ENCODE assay signal across 11 cellular contexts in the genomic region with DNA sequence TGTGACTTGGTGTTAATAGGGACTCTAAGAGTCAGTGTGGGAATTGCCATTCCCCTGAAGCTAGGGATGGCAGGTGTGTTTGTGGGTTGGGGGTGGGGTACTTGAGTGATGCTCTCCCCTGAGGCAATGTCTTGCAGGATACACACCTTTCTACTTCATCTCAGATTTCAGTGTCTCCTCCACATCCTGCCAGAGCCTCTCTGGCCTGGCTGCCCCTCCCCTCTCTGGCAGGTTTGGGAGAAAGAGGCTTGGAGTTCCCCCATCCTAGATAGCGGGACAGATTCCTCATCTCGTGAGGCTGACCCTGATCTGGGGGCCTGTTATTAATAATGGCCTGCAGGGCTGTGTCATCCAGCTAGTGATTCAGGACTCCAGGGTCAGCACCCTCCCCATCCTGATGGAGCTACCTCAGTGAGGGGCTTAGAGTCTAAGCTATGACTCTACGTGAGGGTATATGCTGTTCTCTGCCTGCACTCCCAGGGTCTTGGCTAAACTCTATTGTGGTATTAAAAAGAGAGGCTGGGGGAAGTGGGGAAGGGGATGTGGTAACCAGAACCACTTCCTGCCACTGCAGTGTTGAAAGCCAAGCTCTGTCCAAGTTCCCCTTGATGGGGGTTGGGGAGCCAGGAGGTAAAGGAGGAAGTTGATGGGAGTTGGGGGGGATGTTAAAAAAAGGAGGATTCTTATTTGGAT. TPM values are rescaled to one million over a fixed set of nuclear protein-coding genes. Genes with fewer than 3 reads are reported as not detected.
DNase-seq lines count a peak whose midpoint lies in the region; TF ChIP-seq lines count a peak whose summit lies in the region.
"Had no signal": no experiment of that assay in that cellular context is flagged by ENCODE, and none has a peak within 500 bp of the region (broad histone marks: within the 10 kb centered on the region; RNA-seq: fewer than 3 reads in every experiment).

No MANE protein-coding gene starts in this region.

- H3K9me3 ChIP-seq in effector memory CD4-positive, alpha-beta T cell (ENCODE audit: control insufficient read depth, low read length) = no peaks in the 10 kb centered on the region
- H3K9me3 ChIP-seq in sigmoid colon = no peaks in the 10 kb centered on the region
- H3K9me3 ChIP-seq: SK-N-SH, tibial nerve had no signal

- WGBS in sigmoid colon, 2 donors = 11 to 32% methylated on average over 3 of the region's 3 CpGs

- H3K4me3 ChIP-seq in effector memory CD4-positive, alpha-beta T cell (ENCODE audit: insufficient read depth, low read depth, low read length, poor library complexity, severe bottlenecking) = peak overlapping the region; percentile 47
- no peak overlapping the region for H3K4me3 ChIP-seq in sigmoid colon
- H3K4me3 ChIP-seq: tibial nerve had no signal

- peaks cover 61% of the 10 kb centered on the region for H3K4me1 ChIP-seq in effector memory CD4-positive, alpha-beta T cell (ENCODE audit: control insufficient read depth, insufficient read depth, low read length, poor library complexity, severe bottlenecking)
- no peaks in the 10 kb centered on the region for H3K4me1 ChIP-seq in sigmoid colon

- no peaks in the 10 kb centered on the region for H3K27me3 ChIP-seq in effector memory CD4-positive, alpha-beta T cell (replicated peaks; ENCODE audit: control insufficient read depth, insufficient read depth, low read length, poor library complexity, severe bottlenecking)
- H3K27me3 ChIP-seq in sigmoid colon = peaks cover 0 to 75% (median 13%) of the 10 kb centered on the region in 3 donors

- no peak for TF ChIP-seq EP300 in sigmoid colon (IDR thresholded peaks at IDR 0.05)

- peak overlapping the region; percentile 52 for H3K27ac ChIP-seq in effector memory CD4-positive, alpha-beta T cell (ENCODE audit: insufficient read depth, low read length, poor library complexity, severe bottlenecking)
- no peak overlapping the region for H3K27ac ChIP-seq in sigmoid colon
- H3K27ac ChIP-seq: tibial nerve had no signal

- no peak for TF ChIP-seq POLR2A in sigmoid colon (IDR thresholded peaks at IDR 0.05)

- no peaks in the 10 kb centered on the region for H3K36me3 ChIP-seq in effector memory CD4-positive, alpha-beta T cell (ENCODE audit: control insufficient read depth, insufficient read depth, low read length)
- H3K36me3 ChIP-seq in sigmoid colon = no peaks in the 10 kb centered on the region
- H3K36me3 ChIP-seq: tibial nerve had no signal

- intact Hi-C loops in sigmoid colon (cut with DNase I) = no loop called here

- TF ChIP-seq CTCF in sigmoid colon (IDR thresholded peaks at IDR 0.05) = no peak

- DNase-seq in NCI-H748 (lab: John Stamatoyannopoulos, UW; ENCODE audit: unreplicated experiment) = peak; percentile 2
- no peak for DNase-seq in NCI-H748 treated with DMSO at 0.1 percent for 48 hours (lab: John Stamatoyannopoulos, UW)
- DNase-seq in NCI-H69 (lab: John Stamatoyannopoulos, UW) = peak; percentile 79
- DNase-seq in effector memory CD4-positive, alpha-beta T cell = peak in 1 of 3 donors; percentile 17
- DNase-seq in sigmoid colon = peak; percentile 77
- DNase-seq in LoVo (ENCODE audit: low spot score) = no peak
- DNase-seq in effector CD8-positive, alpha-beta T cell (lab: John Stamatoyannopoulos, UW) = no peak
- DNase-seq in stimulated activated CD4-positive, alpha-beta T cell treated with anti-CD3 and anti-CD28 coated beads, Interleukin-4, amount 100 ng/mL, for 24 hours = no peak
- DNase-seq: SK-N-SH had no signal

RNA-seq across cellular contexts. Expression of gene MMP9, which starts 3.7 kb away (rescaled TPM):
- under 1 TPM in 1 of 4 donors, not detected in 3; 0.27 TPM for total RNA-seq in sigmoid colon
- 10 to 100 TPM in 1 of 3 donors, 1 to 10 TPM in 1, under 1 TPM in 1; 0.60 to 27.1 (median 2.5) TPM for polyA plus RNA-seq in sigmoid colon
- polyA plus RNA-seq: AG04450 had no signal

RNA-seq across cellular contexts. Expression of gene SLC12A5, which starts 24.1 kb away (rescaled TPM):
- under 1 TPM in 1 of 4 donors, not detected in 3; 0.14 TPM for total RNA-seq in sigmoid colon
- polyA plus RNA-seq in sigmoid colon = 1 to 10 TPM in 1 of 3 donors, not detected in 2; 1.4 TPM

RNA-seq across cellular contexts. Expression of gene ZNF335, which starts 33.0 kb away (rescaled TPM):
- total RNA-seq in sigmoid colon = 10 to 100 TPM; 12.0 to 24.4 (median 14.9) TPM
- 10 to 100 TPM in 1 of 3 donors, 1 to 10 TPM in 2; 5.4 to 17.1 (median 5.5) TPM for polyA plus RNA-seq in sigmoid colon

Comparison
In these comparisons a context has a peak if more than half of its experiments do, and no peak if none do; other contexts are left out.
1. DNase-seq: peak in NCI-H748 (single experiment), NCI-H69 (single experiment) and sigmoid colon (single experiment); none in NCI-H748 treated with DMSO at 0.1 percent for 48 hours (single experiment), LoVo (single experiment), effector CD8-positive, alpha-beta T cell (single experiment) and stimulated activated CD4-positive, alpha-beta T cell treated with anti-CD3 and anti-CD28 coated beads, Interleukin-4, amount 100 ng/mL, for 24 hours (single experiment).